In genomic region chr19:50344661-50345318, GRCh38 we compare ENCODE assay signal across 11 cellular contexts. TPM values are rescaled to one million over a fixed set of nuclear protein-coding genes. Genes with fewer than 3 reads are reported as not detected.
DNase-seq lines count a peak whose midpoint lies in the region; ATAC-seq and FAIRE-seq lines count a peak whose summit lies in the region.
"Had no signal": no experiment of that assay in that cellular context is flagged by ENCODE, and none has a peak within 500 bp of the region (broad histone marks: within the 10 kb centered on the region; RNA-seq: fewer than 3 reads in every experiment).

No MANE protein-coding gene starts in this region.

- no peaks in the 10 kb centered on the region for H3K27me3 Mint-ChIP-seq in activated T-cell treated with anti-CD3 and anti-CD28 coated beads, Interleukin-2, amount 50 U/mL, for 24 hours

- no peak for FAIRE-seq in frontal cortex (lab: Jason Lieb, UNC)
- FAIRE-seq: HTR-8/SVneo had no signal

- peaks cover 13% of the 10 kb centered on the region for H3K36me3 Mint-ChIP-seq in activated T-cell treated with anti-CD3 and anti-CD28 coated beads, Interleukin-2, amount 50 U/mL, for 24 hours (ENCODE audit: low read depth)

- H3K27ac Mint-ChIP-seq in activated T-cell treated with anti-CD3 and anti-CD28 coated beads, Interleukin-2, amount 50 U/mL, for 24 hours, result peak overlapping the region; percentile 40

- peak; percentile 53 for ATAC-seq in HG02885 (IDR thresholded peaks at IDR 0.05; ENCODE audit: poor library complexity, unreplicated experiment)
- ATAC-seq in stimulated activated naive CD8-positive, alpha-beta T cell treated with anti-CD3 and anti-CD28 coated beads, Interleukin-15, Interleukin-2, amounts not matched to agents 100 U/mL and 50 U/mL, for 24 hours, result peak; percentile 46

- peaks cover 45% of the 10 kb centered on the region for H3K4me1 Mint-ChIP-seq in activated T-cell treated with anti-CD3 and anti-CD28 coated beads, Interleukin-2, amount 50 U/mL, for 24 hours (ENCODE audit: low read depth)

- H3K4me3 Mint-ChIP-seq in activated T-cell treated with anti-CD3 and anti-CD28 coated beads, Interleukin-2, amount 50 U/mL, for 24 hours, result peak overlapping the region; percentile 60

- DNase-seq in activated T-cell treated with anti-CD3 and anti-CD28 coated beads, Interleukin-2, amount 50 U/mL, for 24 hours, result no peak
- DNase-seq in activated T-cell treated with anti-CD3 and anti-CD28 coated beads, Interleukin-2, amount 50 U/mL, for 48 hours, result no peak
- DNase-seq in SIG-M5 treated with dmso at 0.1 percent for 504 hours (lab: John Stamatoyannopoulos, UW; ENCODE audit: unreplicated experiment) (peak; percentile 88), frontal cortex (ENCODE audit: low spot score in 2 of 2) (no peak), NCI-H1417 treated with DMSO at 0.1 percent for 48 hours (lab: John Stamatoyannopoulos, UW) (no peak)
- no peak for DNase-seq in stimulated activated naive CD8-positive, alpha-beta T cell treated with anti-CD3 and anti-CD28 coated beads, Interleukin-15, Interleukin-2, amounts not matched to agents 100 U/mL and 50 U/mL, for 24 hours
- no peak for DNase-seq in stimulated activated CD4-positive, alpha-beta T cell treated with anti-CD3 and anti-CD28 coated beads, Interleukin-12 subunit alpha, Interleukin-12 subunit beta, amount 100 ng/mL, for 4 hours
- DNase-seq: naive thymus-derived CD8-positive, alpha-beta T cell; stimulated activated CD4-positive, alpha-beta T cell treated with anti-CD3 and anti-CD28 coated beads, Interleukin-1b, Interleukin-23, amount 100 ng/mL, for 48 hours had no signal

- peaks cover 8% of the 10 kb centered on the region for H3K9me3 Mint-ChIP-seq in activated T-cell treated with anti-CD3 and anti-CD28 coated beads, Interleukin-2, amount 50 U/mL, for 24 hours

RNA-seq across cellular contexts. Expression of gene KCNC3, which starts 15.6 kb away (rescaled TPM):
- total RNA-seq in frontal cortex, result 1.2 TPM

RNA-seq across cellular contexts. Expression of gene NAPSA, which starts 20.6 kb away (rescaled TPM):
- total RNA-seq in frontal cortex, result not detected

RNA-seq across cellular contexts. Expression of gene NR1H2, which starts 31.5 kb away (rescaled TPM):
- 15.1 TPM for total RNA-seq in frontal cortex

RNA-seq across cellular contexts. Expression of gene POLD1, which starts 39.4 kb away (rescaled TPM):
- 12.6 TPM for total RNA-seq in frontal cortex
